33 cellular contexts compared by ENCODE assay signal in genomic region chr7:17556247-17556646, GRCh38.
A peak's percentile ranks its signal among the peaks of the same experiment; 100 is the strongest.
DNase-seq lines count a peak whose midpoint lies in the region; ATAC-seq and TF ChIP-seq lines count a peak whose summit lies in the region.
"Had no signal": no experiment of that assay in that cellular context is flagged by ENCODE, and none has a peak within 500 bp of the region (broad histone marks: within the 10 kb centered on the region; RNA-seq: fewer than 3 reads in every experiment).

No MANE protein-coding gene starts in this region.

- TF ChIP-seq CTCF in ovary (IDR thresholded peaks at IDR 0.05) (no peak), spleen (IDR thresholded peaks at IDR 0.05 in 8 of 11, conservative IDR thresholded peaks at IDR 0.05 in 3 of 11) (no peak)

- DNase-seq in Right ventricle myocardium superior, result no peak
- DNase-seq in cardiac septum (ENCODE audit: low spot score), result no peak
- no peak for DNase-seq in left cardiac atrium
- DNase-seq in ovary, result peak in 3 of 5 donors; percentile 29 to 47 (median 29)
- DNase-seq in medulla oblongata (ENCODE audit: extremely low spot score), result no peak
- DNase-seq in nucleus accumbens (lab: John Stamatoyannopoulos, UW), result no peak
- no peak for DNase-seq in spleen
- DNase-seq: 8988T; activated CD4-positive, alpha-beta T cell treated with anti-CD3 and anti-CD28 coated beads, Interleukin-2, amount 50 U/mL, for 48 hours; activated naive CD4-positive, alpha-beta T cell treated with anti-CD3 and anti-CD28 coated beads for 36 hours; amygdala; Caco-2; colonic mucosa; effector memory CD8-positive, alpha-beta T cell; foreskin melanocyte; hippocampal formation; KG1; left colon; naive thymus-derived CD4-positive, alpha-beta T cell; NCI-H1417 treated with DMSO at 0.1 percent for 48 hours; NCI-H2081 treated with DMSO at 0.1 percent for 48 hours; NCI-H774; occipital lobe; retina; RPMI8226; stimulated activated CD4-positive, alpha-beta T cell treated with anti-CD3 and anti-CD28 coated beads, Interleukin-4, amount 100 ng/mL, for 24 hours; stimulated activated naive B cell treated with anti-CD40 and anti-IgM and Interleukin-4, amounts not matched to agents 10 μg/mL and 1 μg/mL and 100 μg/mL, for 72 hours; testis had no signal

- H3K36me3 ChIP-seq in ovary, result no peaks in the 10 kb centered on the region
- H3K36me3 ChIP-seq in spleen, result no peaks in the 10 kb centered on the region
- H3K36me3 ChIP-seq: breast epithelium, colonic mucosa had no signal

- H3K27ac ChIP-seq in ovary, result peak overlapping the region in 1 of 2 donors; percentile 50
- no peak overlapping the region for H3K27ac ChIP-seq in spleen
- H3K27ac ChIP-seq: breast epithelium, colonic mucosa, SK-N-MC, testis had no signal

- peaks cover 10% of the 10 kb centered on the region for H3K4me1 ChIP-seq in ovary (ENCODE audit: insufficient read depth)
- H3K4me1 ChIP-seq in spleen, result peaks cover 0 to 3% (median 0%) of the 10 kb centered on the region in 6 donors
- H3K4me1 ChIP-seq: breast epithelium, colonic mucosa, testis had no signal

- H3K27me3 ChIP-seq in ovary, result no peaks in the 10 kb centered on the region
- no peaks in the 10 kb centered on the region for H3K27me3 ChIP-seq in spleen (replicated peaks in 1 of 7)
- H3K27me3 ChIP-seq: breast epithelium, colonic mucosa, testis had no signal

- TF ChIP-seq EP300 in ovary (IDR thresholded peaks at IDR 0.05), result no peak

- H3K9me3 ChIP-seq in ovary (no peaks in the 10 kb centered on the region), spleen (no peaks in the 10 kb centered on the region)
- H3K9me3 ChIP-seq: breast epithelium, Caco-2, colonic mucosa, testis had no signal

- WGBS in ovary, 3 donors, result 6 to 8% (median 6%) methylated on average over 1 of the region's 1 CpG
- WGBS in spleen, 5 donors, result 22 to 46% (median 30%) methylated on average over 1 of the region's 1 CpG

- intact Hi-C loops in Right ventricle myocardium superior (cut with DNase I), result no loop called here
- intact Hi-C loops in cardiac septum (cut with DNase I), result no loop called here
- intact Hi-C loops in left cardiac atrium (cut with DNase I), result no loop called here
- intact Hi-C loops in ovary (cut with DNase I), result no loop called here
- intact Hi-C loops in spleen (cut with DNase I; ENCODE audit: low total_unique reads), result no loop called here

- TF ChIP-seq POLR2A in ovary (IDR thresholded peaks at IDR 0.05), result no peak
- no peak for TF ChIP-seq POLR2A in spleen (IDR thresholded peaks at IDR 0.05)

- no peak overlapping the region for H3K4me3 ChIP-seq in ovary
- no peak overlapping the region for H3K4me3 ChIP-seq in spleen
- H3K4me3 ChIP-seq: breast epithelium, colonic mucosa, SK-N-MC, testis had no signal

- ATAC-seq in Right ventricle myocardium superior (ENCODE audit: poor library complexity) (peak; percentile 92), left cardiac atrium (peak; percentile 48 to 74), GM18861 (IDR thresholded peaks at IDR 0.05; ENCODE audit: unreplicated experiment) (no peak)
- ATAC-seq: activated CD4-positive, CD25-positive, alpha-beta regulatory T cell treated with anti-CD3 and anti-CD28 coated beads, Interleukin-2, amount 50 U/mL, for 24 hours; effector memory CD8-positive, alpha-beta T cell; esophagus mucosa; left colon; naive thymus-derived CD4-positive, alpha-beta T cell; stimulated activated naive B cell treated with anti-CD40 and anti-IgM and Interleukin-4, amounts not matched to agents 10 μg/mL and 1 μg/mL and 100 μg/mL, for 72 hours had no signal

Comparison
In these comparisons a context has a peak if more than half of its experiments do, and no peak if none do; other contexts are left out.
1. DNase-seq: peak in ovary (3 of 5); none in Right ventricle myocardium superior (single experiment), cardiac septum (single experiment), left cardiac atrium (single experiment), medulla oblongata (single experiment), nucleus accumbens (0 of 56) and spleen (single experiment).